11 cellular contexts compared by ENCODE assay signal in genomic region chr22:37225481-37225880, GRCh38. TPM values are rescaled to one million over a fixed set of nuclear protein-coding genes. Genes with fewer than 3 reads are reported as not detected.
DNase-seq lines count a peak whose midpoint lies in the region; ATAC-seq and TF ChIP-seq lines count a peak whose summit lies in the region.
"Had no signal": no experiment of that assay in that cellular context is flagged by ENCODE, and none has a peak within 500 bp of the region (broad histone marks: within the 10 kb centered on the region; RNA-seq: fewer than 3 reads in every experiment).

No MANE protein-coding gene starts in this region.

- TF ChIP-seq POLR2A in tibial nerve (IDR thresholded peaks at IDR 0.05), result no peak

- peaks cover 15 to 56% (median 18%) of the 10 kb centered on the region in 3 donors for H3K36me3 Mint-ChIP-seq in CD8-positive, alpha-beta memory T cell
- H3K36me3 Mint-ChIP-seq in GM23338 (ENCODE audit: low read depth), result no peaks in the 10 kb centered on the region

- no peak overlapping the region for H3K4me2 ChIP-seq in GM23338
- H3K4me2 ChIP-seq in hepatocyte, result no peak overlapping the region
- H3K4me2 ChIP-seq in smooth muscle cell, result no peak overlapping the region

- no peaks in the 10 kb centered on the region for H3K9me3 ChIP-seq in CD8-positive, alpha-beta memory T cell (ENCODE audit: low read length)
- H3K9me3 ChIP-seq in WERI-Rb-1 (ENCODE audit: severe bottlenecking), result no peaks in the 10 kb centered on the region
- no peaks in the 10 kb centered on the region for H3K9me3 ChIP-seq in hepatocyte (ENCODE audit: low read depth)
- H3K9me3 ChIP-seq in tibial nerve, result no peaks in the 10 kb centered on the region
- H3K9me3 ChIP-seq in smooth muscle cell (replicated peaks; ENCODE audit: low read depth), result no peaks in the 10 kb centered on the region
- H3K9me3 ChIP-seq in colonic mucosa, result no peaks in the 10 kb centered on the region

- ATAC-seq in GM23338, result peak; percentile 63

- H3K27me3 ChIP-seq in CD8-positive, alpha-beta memory T cell (ENCODE audit: insufficient read depth, low read length, poor library complexity, severe bottlenecking), result no peaks in the 10 kb centered on the region
- H3K27me3 ChIP-seq in GM23338 (ENCODE audit: insufficient read depth) (no peaks in the 10 kb centered on the region), WERI-Rb-1 (ENCODE audit: insufficient read depth, low read depth, severe bottlenecking) (no peaks in the 10 kb centered on the region), hepatocyte (no peaks in the 10 kb centered on the region), tibial nerve (peaks cover 0 to 12% of the 10 kb centered on the region in 2 donors), smooth muscle cell (ENCODE audit: low read depth) (no peaks in the 10 kb centered on the region), colonic mucosa (no peaks in the 10 kb centered on the region)

- no peaks in the 10 kb centered on the region for H3K79me2 ChIP-seq in GM23338 (replicated peaks; ENCODE audit: insufficient read depth)
- no peaks in the 10 kb centered on the region for H3K79me2 ChIP-seq in hepatocyte
- no peaks in the 10 kb centered on the region for H3K79me2 ChIP-seq in smooth muscle cell (ENCODE audit: low read depth)

- peak overlapping the region; percentile 46 to 99 (median 90) for H3K27ac Mint-ChIP-seq in CD8-positive, alpha-beta memory T cell
- H3K27ac Mint-ChIP-seq in GM23338, result no peak overlapping the region

- CTCF ChIA-PET in CD8-positive, alpha-beta memory T cell (lab: Charles Lee), result interaction anchor here (0.8 to 3.3 kb wide), 8 partner anchors 13 to 64 kb away, joined by 3 to 25 read pairs (median 8); partner anchors contain the start of gene RAC2

- intact Hi-C loops in colonic mucosa (cut with DNase I), result no loop called here

- no peaks in the 10 kb centered on the region for H3F3A ChIP-seq in GM23338 (replicated peaks; ENCODE audit: low read depth)
- peaks cover 9% of the 10 kb centered on the region for H3F3A ChIP-seq in smooth muscle cell (ENCODE audit: low read depth)

- H3K4me1 Mint-ChIP-seq in CD8-positive, alpha-beta memory T cell, result peaks cover 86 to 91% (median 91%) of the 10 kb centered on the region in 3 donors
- H3K4me1 Mint-ChIP-seq in GM23338, result peaks cover 5% of the 10 kb centered on the region

- H2AFZ ChIP-seq in GM23338 (no peak overlapping the region), hepatocyte (no peak overlapping the region), smooth muscle cell (ENCODE audit: low read depth) (no peak overlapping the region)

- H3K4me3 ChIP-seq in CD8-positive, alpha-beta memory T cell (ENCODE audit: low read length), result no peak overlapping the region
- H3K4me3 ChIP-seq in GM23338 (no peak overlapping the region), WERI-Rb-1 (ENCODE audit: low read depth, low read length) (no peak overlapping the region), hepatocyte (no peak overlapping the region), tibial nerve (no peak overlapping the region), smooth muscle cell (no peak overlapping the region), colonic mucosa (no peak overlapping the region)

- WGBS in hepatocyte (ENCODE audit: low lambda C conversion rate, missing lambda C conversion rate), result 86% methylated on average over 8 of the region's 8 CpGs
- WGBS in tibial nerve, 2 donors, result 57 to 65% methylated on average over 8 of the region's 8 CpGs
- 82% methylated on average over 8 of the region's 8 CpGs for WGBS in smooth muscle cell (ENCODE audit: low lambda C conversion rate)

- H3K9me3 Mint-ChIP-seq in CD8-positive, alpha-beta memory T cell, result peaks cover 0 to 2% (median 0%) of the 10 kb centered on the region in 5 donors
- H3K9me3 Mint-ChIP-seq in GM23338, result peaks cover 11% of the 10 kb centered on the region; the same call in 2 of the 3 replicates

- H4K20me1 ChIP-seq in GM23338 (replicated peaks; ENCODE audit: insufficient read depth) (no peaks in the 10 kb centered on the region), hepatocyte (ENCODE audit: insufficient read depth, poor library complexity, severe bottlenecking) (no peaks in the 10 kb centered on the region), smooth muscle cell (ENCODE audit: low read depth) (no peaks in the 10 kb centered on the region)

- peak overlapping the region; percentile 6 for H3K27ac ChIP-seq in CD8-positive, alpha-beta memory T cell (ENCODE audit: low read depth, low read length)
- H3K27ac ChIP-seq in GM23338 (ENCODE audit: low read depth) (no peak overlapping the region), WERI-Rb-1 (peak overlapping the region; percentile 66), hepatocyte (no peak overlapping the region), tibial nerve (no peak overlapping the region), smooth muscle cell (ENCODE audit: low read depth) (no peak overlapping the region), colonic mucosa (no peak overlapping the region)

- H3K27me3 Mint-ChIP-seq in CD8-positive, alpha-beta memory T cell, result no peaks in the 10 kb centered on the region
- peaks cover 13% of the 10 kb centered on the region for H3K27me3 Mint-ChIP-seq in GM23338 (ENCODE audit: insufficient read depth, low read depth, poor library complexity)

- H3K36me3 ChIP-seq in CD8-positive, alpha-beta memory T cell (ENCODE audit: insufficient read depth, low read length), result peaks cover 39% of the 10 kb centered on the region
- H3K36me3 ChIP-seq in GM23338 (ENCODE audit: insufficient read depth) (no peaks in the 10 kb centered on the region), WERI-Rb-1 (no peaks in the 10 kb centered on the region), hepatocyte (replicated peaks; ENCODE audit: insufficient read depth, low read depth) (no peaks in the 10 kb centered on the region), tibial nerve (no peaks in the 10 kb centered on the region), smooth muscle cell (ENCODE audit: low read depth) (no peaks in the 10 kb centered on the region), colonic mucosa (no peaks in the 10 kb centered on the region)

- H3K4me3 Mint-ChIP-seq in CD8-positive, alpha-beta memory T cell, result peak overlapping the region in 3 of 7 donors; percentile 9 to 60 (median 12)
- no peak overlapping the region for H3K4me3 Mint-ChIP-seq in GM23338

- TF ChIP-seq CTCF in GM23338 (conservative IDR thresholded peaks at IDR 0.05; ENCODE audit: low read depth in 2 of 2) (peak in 1 of 2 experiments; percentile 52; a peak in 2 of 4 replicates), WERI-Rb-1 (IDR thresholded peaks at IDR 0.05; ENCODE audit: low read depth, low read length) (peak; percentile 66), hepatocyte (IDR thresholded peaks at IDR 0.05; ENCODE audit: poor library complexity) (peak; percentile 7), tibial nerve (IDR thresholded peaks at IDR 0.05) (no peak), smooth muscle cell (IDR thresholded peaks at IDR 0.05; ENCODE audit: borderline replicate concordance, insufficient read depth, poor library complexity, severe bottlenecking) (no peak), colonic mucosa (IDR thresholded peaks at IDR 0.05) (no peak)

- no peak for DNase-seq in CD8-positive, alpha-beta memory T cell
- DNase-seq in GM23338 (ENCODE audit: low spot score) (no peak), WERI-Rb-1 (peak; percentile 78), hepatocyte (ENCODE audit: low spot score) (no peak), KG1 (lab: John Stamatoyannopoulos, UW) (no peak), tibial nerve (ENCODE audit: low spot score in 2 of 2) (no peak), smooth muscle cell (lab: John Stamatoyannopoulos, UW; ENCODE audit: unreplicated experiment) (no peak), colonic mucosa (no peak)
- DNase-seq: activated CD4-positive, alpha-beta T cell treated with anti-CD3 and anti-CD28 coated beads for 1 hour; GOT3; NK-92 treated with Interleukin-12 subunit alpha and Interleukin-12 subunit beta, amount 100 ng/mL, for 24 hours had no signal

- no peak for TF ChIP-seq EP300 in tibial nerve (IDR thresholded peaks at IDR 0.05)

- H3K9ac ChIP-seq in smooth muscle cell (ENCODE audit: low read depth) (no peak overlapping the region), colonic mucosa (ENCODE audit: low read depth in 2 of 2, low read length in 2 of 2) (no peak overlapping the region)

- H3K9me2 ChIP-seq in GM23338 (ENCODE audit: insufficient read depth) (no peaks in the 10 kb centered on the region), hepatocyte (replicated peaks; ENCODE audit: insufficient read depth) (no peaks in the 10 kb centered on the region)

- peaks cover 94% of the 10 kb centered on the region for H3K4me1 ChIP-seq in CD8-positive, alpha-beta memory T cell (ENCODE audit: insufficient read depth, low read length)
- H3K4me1 ChIP-seq in GM23338 (ENCODE audit: insufficient read depth) (no peaks in the 10 kb centered on the region), hepatocyte (ENCODE audit: insufficient read depth) (peaks cover 16% of the 10 kb centered on the region), tibial nerve (peaks cover 0 to 25% (median 5%) of the 10 kb centered on the region in 4 donors), smooth muscle cell (ENCODE audit: low read depth) (peaks cover 4% of the 10 kb centered on the region), colonic mucosa (no peaks in the 10 kb centered on the region)

- POLR2A ChIA-PET in CD8-positive, alpha-beta memory T cell (lab: Charles Lee), result interaction anchor here (0.6 to 2.2 kb wide), 4 partner anchors 16 to 98 kb away, joined by 3 to 10 read pairs (median 6); partner anchors contain the start of gene RAC2

RNA-seq across cellular contexts. Expression of gene SSTR3, which starts 13.2 kb away (rescaled TPM):
- total RNA-seq in CD8-positive, alpha-beta memory T cell, result under 1 TPM; 0.24 to 0.62 TPM
- 0.59 TPM for polyA plus RNA-seq in CD8-positive, alpha-beta memory T cell
- total RNA-seq in GM23338 (2014; rRNA removed; shearing (Covaris generic)), result 0.04 and 0.66 TPM in 2 replicates
- 0.10 TPM in 1 of 2 replicates, not detected in the other for polyA plus RNA-seq in GM23338 (2016; fragmentation: Nextera tagmentation; extraction: Ambion mirVana)
- total RNA-seq in hepatocyte, result 1.3 and 2.8 TPM in 2 replicates
- 0.47 and 0.97 TPM in 2 replicates for polyA plus RNA-seq in hepatocyte
- total RNA-seq in tibial nerve, result not detected
- total RNA-seq in smooth muscle cell, result not detected in 2 replicates
- not detected in 2 replicates for polyA plus RNA-seq in smooth muscle cell
- under 1 TPM in 1 of 2 donors, not detected in 1; 0.12 TPM for total RNA-seq in colonic mucosa

RNA-seq across cellular contexts. Expression of gene RAC2, which starts 18.6 kb away (rescaled TPM):
- 100 to 1,000 TPM; 433 to 452 TPM for total RNA-seq in CD8-positive, alpha-beta memory T cell
- 1,206 TPM for polyA plus RNA-seq in CD8-positive, alpha-beta memory T cell
- 2.7 and 3.8 TPM in 2 replicates for total RNA-seq in GM23338 (2014; rRNA removed; shearing (Covaris generic))
- polyA plus RNA-seq in GM23338 (2016; fragmentation: Nextera tagmentation; extraction: Ambion mirVana) (2.4 and 3.1 TPM in 2 replicates), hepatocyte (9.9 and 11.3 TPM in 2 replicates), smooth muscle cell (3.3 and 4.0 TPM in 2 replicates)
- total RNA-seq in hepatocyte (4.7 and 10.5 TPM in 2 replicates), tibial nerve (10 to 100 TPM in 1 of 4 donors, 1 to 10 TPM in 3; 6.3 to 18.6 (median 7.8) TPM), smooth muscle cell (3.6 and 6.5 TPM in 2 replicates), colonic mucosa (10 to 100 TPM; 27.4 to 27.6 TPM)

RNA-seq across cellular contexts. Expression of gene C1QTNF6, which starts 37.4 kb away (rescaled TPM):
- 1 to 10 TPM; 3.6 to 4.3 TPM for total RNA-seq in CD8-positive, alpha-beta memory T cell
- polyA plus RNA-seq in CD8-positive, alpha-beta memory T cell, result 1.8 TPM
- 2.3 and 2.6 TPM in 2 replicates for total RNA-seq in GM23338 (2014; rRNA removed; shearing (Covaris generic))
- 0.97 and 1.7 TPM in 2 replicates for polyA plus RNA-seq in GM23338 (2016; fragmentation: Nextera tagmentation; extraction: Ambion mirVana)
- total RNA-seq in hepatocyte, result 17.9 and 23.6 TPM in 2 replicates
- polyA plus RNA-seq in hepatocyte, result 29.7 and 39.1 TPM in 2 replicates
- 1 to 10 TPM; 2.6 to 3.9 (median 3.4) TPM for total RNA-seq in tibial nerve
- total RNA-seq in smooth muscle cell, result 11.8 and 14.3 TPM in 2 replicates
- 26.8 and 33.6 TPM in 2 replicates for polyA plus RNA-seq in smooth muscle cell
- 10 to 100 TPM in 1 of 2 donors, 1 to 10 TPM in 1; 9.3 to 16.7 TPM for total RNA-seq in colonic mucosa

RNA-seq across cellular contexts. Expression of gene CYTH4, which starts 56.8 kb away (rescaled TPM):
- 10 to 100 TPM; 23.1 to 24.7 TPM for total RNA-seq in CD8-positive, alpha-beta memory T cell
- 80.2 TPM for polyA plus RNA-seq in CD8-positive, alpha-beta memory T cell
- not detected in 2 replicates for total RNA-seq in GM23338 (2014; rRNA removed; shearing (Covaris generic))
- polyA plus RNA-seq in GM23338 (2016; fragmentation: Nextera tagmentation; extraction: Ambion mirVana) (not detected in 2 replicates), hepatocyte (0.24 and 0.94 TPM in 2 replicates), smooth muscle cell (not detected in 2 replicates)
- total RNA-seq in hepatocyte (0.57 and 0.96 TPM in 2 replicates), tibial nerve (10 to 100 TPM in 3 of 4 donors, 1 to 10 TPM in 1; 7.7 to 27.3 (median 19.0) TPM), smooth muscle cell (not detected in 2 replicates), colonic mucosa (1 to 10 TPM; 3.0 to 7.4 TPM)

Comparison
In these comparisons a context has a peak if more than half of its experiments do, and no peak if none do; other contexts are left out.
1. H3K27ac ChIP-seq: peak in CD8-positive, alpha-beta memory T cell (single experiment) and WERI-Rb-1 (single experiment); none in GM23338 (single experiment), hepatocyte (single experiment), tibial nerve (0 of 4), smooth muscle cell (single experiment) and colonic mucosa (single experiment).
2. CTCF ChIP-seq: peak in WERI-Rb-1 (single experiment) and hepatocyte (single experiment); none in tibial nerve (0 of 5), smooth muscle cell (single experiment) and colonic mucosa (single experiment).
3. RNA of gene RAC2, which starts 18.6 kb away (total RNA-seq): 433 to 452 TPM in CD8-positive, alpha-beta memory T cell; 27.4 to 27.6 TPM in colonic mucosa, 4.7 to 10.5 TPM in hepatocyte, 6.3 to 18.6 TPM in tibial nerve, 3.6 to 6.5 TPM in smooth muscle cell and 2.7 to 3.8 TPM in GM23338; every median in the first group is over 10 times any median in the second.